In the genomic region with DNA sequence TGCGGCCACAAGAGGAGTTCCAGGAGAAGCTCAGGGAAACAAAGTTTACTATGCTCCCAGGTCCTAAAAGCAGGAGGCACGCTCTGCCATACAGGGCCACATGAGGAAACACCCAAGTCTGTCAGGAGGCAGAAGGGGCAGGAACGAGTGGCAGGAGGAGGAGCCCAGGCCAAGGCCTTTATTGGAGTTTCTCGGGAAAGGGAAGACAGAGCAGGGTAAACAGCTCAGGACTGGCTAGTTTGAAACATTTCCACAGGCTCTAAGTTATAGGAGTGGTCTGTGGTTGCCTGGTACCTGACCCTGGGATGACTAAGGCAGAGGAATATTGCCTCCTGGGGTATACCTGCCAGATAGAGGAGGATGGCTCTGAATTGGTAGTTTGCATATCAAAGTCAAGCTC, we compare ENCODE assay signal across 21 cellular contexts.
"Had no signal": no experiment of that assay in that cellular context is flagged by ENCODE, and none has a peak within 500 bp of the region (broad histone marks: within the 10 kb centered on the region; RNA-seq: fewer than 3 reads in every experiment).

No MANE protein-coding gene starts in this region.

- H3K9me3 Mint-ChIP-seq: T-helper 2 cell treated with Interferon-gamma antibody and Interleukin-4, amounts not matched to agents 5 μg/mL and 100 μg/mL, for 36 hours; type B pancreatic cell had no signal

- H3K4me3 Mint-ChIP-seq: activated naive CD8-positive, alpha-beta T cell; stimulated activated naive CD8-positive, alpha-beta T cell treated with anti-CD3 and anti-CD28 coated beads, Interleukin-15, amount 100 ng/mL, for 72 hours; T-helper 2 cell treated with Interferon-gamma antibody and Interleukin-4, amounts not matched to agents 5 μg/mL and 100 μg/mL, for 36 hours; type B pancreatic cell had no signal

- DNase-seq: activated CD4-positive, alpha-beta T cell treated with anti-CD3 and anti-CD28 coated beads for 1 hour; activated gamma-delta T cell treated with Interleukin-2 at 50 U/mL for 16 hours; amniotic stem cell; dermis blood vessel endothelial cell; effector memory CD4-positive, alpha-beta T cell; esophagus squamous epithelium; heart right ventricle; midbrain; stimulated activated CD4-positive, alpha-beta T cell treated with anti-CD3 and anti-CD28 coated beads, Interleukin-15, amount 100 ng/mL, for 24 hours; stimulated activated CD4-positive, alpha-beta T cell treated with anti-CD3 and anti-CD28 coated beads, Interleukin-2, amount 100 ng/mL, for 48 hours; stimulated activated naive CD8-positive, alpha-beta T cell treated with anti-CD3 and anti-CD28 coated beads, Interleukin-15, amount 100 ng/mL, for 72 hours; SW 1271 had no signal

- H3K27me3 Mint-ChIP-seq: stimulated activated naive CD8-positive, alpha-beta T cell treated with anti-CD3 and anti-CD28 coated beads, Interleukin-15, amount 100 ng/mL, for 72 hours; type B pancreatic cell had no signal

- H3K27ac ChIP-seq: heart right ventricle, prostate gland, right atrium auricular region, skin epidermis, suprapubic skin had no signal

- FAIRE-seq: islet of Langerhans had no signal

- H3K9me3 ChIP-seq: esophagus squamous epithelium, prostate gland, right atrium auricular region, suprapubic skin had no signal

- H3K4me1 ChIP-seq: prostate gland had no signal

- H3K36me3 Mint-ChIP-seq: type B pancreatic cell had no signal

- H3K27me3 ChIP-seq: esophagus squamous epithelium, heart right ventricle, right atrium auricular region, suprapubic skin had no signal

- H3K27ac Mint-ChIP-seq: activated naive CD8-positive, alpha-beta T cell; stimulated activated naive CD8-positive, alpha-beta T cell treated with anti-CD3 and anti-CD28 coated beads, Interleukin-15, amount 100 ng/mL, for 72 hours; T-helper 2 cell treated with Interferon-gamma antibody and Interleukin-4, amounts not matched to agents 5 μg/mL and 100 μg/mL, for 36 hours; type B pancreatic cell had no signal

- H3K4me3 ChIP-seq: esophagus squamous epithelium, heart right ventricle, lung, prostate gland, right atrium auricular region, skin epidermis, suprapubic skin had no signal

- ATAC-seq: heart right ventricle; stimulated activated naive CD8-positive, alpha-beta T cell treated with anti-CD3 and anti-CD28 coated beads, Interleukin-15, amount 100 ng/mL, for 72 hours had no signal

- H3K4me1 Mint-ChIP-seq: stimulated activated naive CD8-positive, alpha-beta T cell treated with anti-CD3 and anti-CD28 coated beads, Interleukin-15, amount 100 ng/mL, for 72 hours had no signal

- H3K36me3 ChIP-seq: esophagus squamous epithelium, heart right ventricle, prostate gland, right atrium auricular region, suprapubic skin had no signal
